17 cellular contexts compared by ENCODE assay signal in genomic region chr22:30250039-30250565, GRCh38. TPM values are rescaled to one million over a fixed set of nuclear protein-coding genes. Genes with fewer than 3 reads are reported as not detected.
DNase-seq lines count a peak whose midpoint lies in the region; ATAC-seq and TF ChIP-seq lines count a peak whose summit lies in the region.
"Had no signal": no experiment of that assay in that cellular context is flagged by ENCODE, and none has a peak within 500 bp of the region (broad histone marks: within the 10 kb centered on the region; RNA-seq: fewer than 3 reads in every experiment).

No MANE protein-coding gene starts in this region.

- POLR2A ChIA-PET in RWPE1 (lab: Yijun Ruan, JAX; ENCODE audit: low non-redundant PET), result no interaction called here

- H3K9me3 ChIP-seq in mesenchymal stem cell (ENCODE audit: control insufficient read depth, low read length), result no peaks in the 10 kb centered on the region
- H3K9me3 ChIP-seq: prostate gland had no signal

- peaks cover 100% of the 10 kb centered on the region for H3K36me3 Mint-ChIP-seq in Calu3 (ENCODE audit: insufficient read depth, unreplicated experiment)
- H3K36me3 Mint-ChIP-seq: mesothelial cell of epicardium, T-cell had no signal

- no peak for ATAC-seq in HG03520 (IDR thresholded peaks at IDR 0.05; ENCODE audit: unreplicated experiment)
- no peak for ATAC-seq in HG02759 (IDR thresholded peaks at IDR 0.05; ENCODE audit: unreplicated experiment)
- ATAC-seq: left lobe of liver, T-cell had no signal

- H3K4me1 ChIP-seq in ACC112 (ENCODE audit: control insufficient read depth, insufficient read depth, low read length, unreplicated experiment) (peaks cover 62% of the 10 kb centered on the region), mesenchymal stem cell (ENCODE audit: control insufficient read depth, insufficient read depth, low read depth, low read length) (peaks cover 75% of the 10 kb centered on the region)
- H3K4me1 ChIP-seq: prostate gland had no signal

- H3K23ac ChIP-seq in mesenchymal stem cell (ENCODE audit: low read length in 2 of 2), result no peak overlapping the region

- no peak overlapping the region for H4K91ac ChIP-seq in mesenchymal stem cell (ENCODE audit: low read length)

- H3K79me2 ChIP-seq in ACC112 (ENCODE audit: control insufficient read depth, insufficient read depth, low read length, unreplicated experiment), result peaks cover 20% of the 10 kb centered on the region

- H3K9ac ChIP-seq in mesenchymal stem cell (ENCODE audit: low read length), result no peak overlapping the region

- no peaks in the 10 kb centered on the region for H3K36me3 ChIP-seq in ACC112 (ENCODE audit: insufficient read depth, low read length)
- peaks cover 0 to under 1% of the 10 kb centered on the region in 2 experiments for H3K36me3 ChIP-seq in mesenchymal stem cell (ENCODE audit: control insufficient read depth in 1 of 2, insufficient read depth in 2 of 2, low read depth in 1 of 2, low read length in 2 of 2)
- H3K36me3 ChIP-seq: prostate gland had no signal

- 100% methylated on average over 2 of the region's 3 CpGs for WGBS in mesenchymal stem cell

- peak overlapping the region; percentile 98 for H2AK5ac ChIP-seq in mesenchymal stem cell (ENCODE audit: low read length, severe bottlenecking)

- no peak for DNase-seq in Calu3
- no peak for DNase-seq in RWPE1 (ENCODE audit: low spot score)
- DNase-seq in mesenchymal stem cell, result no peak
- DNase-seq in stimulated activated CD4-positive, alpha-beta T cell treated with anti-CD3 and anti-CD28 coated beads, Interleukin-4, amount 100 ng/mL, for 1 hour, result no peak
- DNase-seq in NCI-H526 (lab: John Stamatoyannopoulos, UW), result no peak
- DNase-seq: activated CD4-positive, alpha-beta T cell treated with anti-CD3 and anti-CD28 coated beads for 4 hours; COR-L47; SHP77 treated with DMSO at 0.1 percent for 48 hours; T-cell had no signal

- H2AFZ ChIP-seq in ACC112 (ENCODE audit: low read length, unreplicated experiment) (no peak overlapping the region), mesenchymal stem cell (ENCODE audit: low read depth, low read length) (no peak overlapping the region)

- H3K4me3 Mint-ChIP-seq in Calu3 (ENCODE audit: low read depth, unreplicated experiment), result peak overlapping the region; percentile 53
- H3K4me3 Mint-ChIP-seq: mesothelial cell of epicardium, T-cell had no signal

- H3K27ac ChIP-seq in ACC112 (ENCODE audit: low read depth, low read length), result peak overlapping the region; percentile 87
- H3K27ac ChIP-seq in RWPE1, result peak overlapping the region; percentile 28; the same call in 1 of the 2 replicates
- H3K27ac ChIP-seq in mesenchymal stem cell (ENCODE audit: low read length, poor library complexity, severe bottlenecking), result peak overlapping the region; percentile 98
- H3K27ac ChIP-seq: prostate gland had no signal

- CTCF ChIA-PET in Calu3 (lab: Charles Lee), result interaction anchor here (0.6 to 2.4 kb wide), 3 partner anchors 40 to 54 kb away, joined by 3 to 8 read pairs (median 7); no protein-coding TSS in a partner anchor
- CTCF ChIA-PET in RWPE1 (lab: Yijun Ruan, JAX), result interaction anchor here (0.5 to 1.1 kb wide), 2 partner anchors 48 to 142 kb away, joined by 4 read pairs; no protein-coding TSS in a partner anchor

- no peak overlapping the region for H3K18ac ChIP-seq in mesenchymal stem cell (ENCODE audit: low read depth in 1 of 2, low read length in 2 of 2)

- BruUV-seq in Calu3 (replicated peaks; lab: Mats Ljungman, UMichigan), result no TSS peak

- H3K4me3 ChIP-seq in ACC112 (ENCODE audit: low read depth, low read length) (no peak overlapping the region), mesenchymal stem cell (ENCODE audit: insufficient read depth in 1 of 2, low read depth in 1 of 2, low read length in 2 of 2) (no peak overlapping the region)
- H3K4me3 ChIP-seq: prostate gland, skin epidermis had no signal

- H3K4me2 ChIP-seq in mesenchymal stem cell (ENCODE audit: low read length, poor library complexity, severe bottlenecking), result no peak overlapping the region

- peak overlapping the region in 1 of 2 experiments; percentile 45 for H2BK12ac ChIP-seq in mesenchymal stem cell (ENCODE audit: low read length in 2 of 2)

- intact Hi-C loops in Calu3 (cut with micrococcal nuclease; ENCODE audit: unreplicated experiment), result no loop called here

- H2BK15ac ChIP-seq in mesenchymal stem cell (ENCODE audit: low read depth, poor library complexity, severe bottlenecking), result no peak overlapping the region

- no peak overlapping the region for H2BK120ac ChIP-seq in mesenchymal stem cell (ENCODE audit: low read depth, low read length)

- peak overlapping the region; percentile 59 for H2BK5ac ChIP-seq in mesenchymal stem cell (ENCODE audit: low read depth, low read length, poor library complexity, severe bottlenecking)

- peaks cover 68% of the 10 kb centered on the region for H3K4me1 Mint-ChIP-seq in Calu3 (ENCODE audit: low read depth, unreplicated experiment)

- H3K79me1 ChIP-seq in mesenchymal stem cell (replicated peaks; ENCODE audit: low read length, poor library complexity, severe bottlenecking), result peaks cover under 1% of the 10 kb centered on the region

- H3K27me3 ChIP-seq in ACC112 (ENCODE audit: insufficient read depth, low read length) (no peaks in the 10 kb centered on the region), mesenchymal stem cell (ENCODE audit: control insufficient read depth in 1 of 2, insufficient read depth in 1 of 2, low read length in 2 of 2) (no peaks in the 10 kb centered on the region)

- H3K9me3 Mint-ChIP-seq in Calu3 (ENCODE audit: low read depth, unreplicated experiment), result no peaks in the 10 kb centered on the region
- H3K9me3 Mint-ChIP-seq: mesothelial cell of epicardium, T-cell had no signal

- no peak overlapping the region for H3K4ac ChIP-seq in mesenchymal stem cell (ENCODE audit: low read depth in 1 of 2, low read length in 2 of 2)

- no peak overlapping the region for H3K14ac ChIP-seq in mesenchymal stem cell (ENCODE audit: low read length in 2 of 2)

- no peak overlapping the region for H4K8ac ChIP-seq in mesenchymal stem cell (ENCODE audit: low read length)

- no peaks in the 10 kb centered on the region for H3K27me3 Mint-ChIP-seq in Calu3 (ENCODE audit: unreplicated experiment)

- no peak for TF ChIP-seq CTCF in Calu3 (IDR thresholded peaks at IDR 0.05; ENCODE audit: unreplicated experiment)
- no peak for TF ChIP-seq CTCF in RWPE1 (conservative IDR thresholded peaks at IDR 0.05; ENCODE audit: low read depth)

- peak overlapping the region; percentile 98 for H3K27ac Mint-ChIP-seq in Calu3 (ENCODE audit: unreplicated experiment)
- H3K27ac Mint-ChIP-seq: T-cell had no signal

RNA-seq across cellular contexts. Expression of gene LIF, which starts 3.5 kb away (rescaled TPM):
- total RNA-seq in Calu3 (2022), result 202 and 260 TPM in 2 replicates
- 10.2 TPM for polyA plus RNA-seq in mesenchymal stem cell (2013, experiment 1 of 2)
- polyA plus RNA-seq in mesenchymal stem cell (2013, experiment 2 of 2), result 9.7 TPM

RNA-seq across cellular contexts. Expression of gene OSM, which starts 16.5 kb away (rescaled TPM):
- not detected in 2 replicates for total RNA-seq in Calu3 (2022)
- polyA plus RNA-seq in mesenchymal stem cell (2013, experiment 1 of 2), result not detected
- not detected for polyA plus RNA-seq in mesenchymal stem cell (2013, experiment 2 of 2)
- total RNA-seq: mesothelial cell of epicardium had no signal
- polyA plus RNA-seq: neural cell had no signal

RNA-seq across cellular contexts. Expression of gene CASTOR1, which starts 39.2 kb away (rescaled TPM):
- total RNA-seq in Calu3 (2022), result 12.0 and 14.2 TPM in 2 replicates
- polyA plus RNA-seq in mesenchymal stem cell (2013, experiment 1 of 2), result 9.7 TPM
- polyA plus RNA-seq in mesenchymal stem cell (2013, experiment 2 of 2), result 8.7 TPM

Comparison
In these comparisons a context has a peak if more than half of its experiments do, and no peak if none do; other contexts are left out.
1. H3K27ac ChIP-seq: peak in every context shown above with its lines; median percentile 98 in mesenchymal stem cell; 87 in ACC112; 28 in RWPE1.